ENCODE assay signal across 8 cellular contexts in genomic region chr9:19154135-19154612, GRCh38. TPM values are rescaled to one million over a fixed set of nuclear protein-coding genes. Genes with fewer than 3 reads are reported as not detected.
DNase-seq lines count a peak whose midpoint lies in the region; ATAC-seq and TF ChIP-seq lines count a peak whose summit lies in the region.

No MANE protein-coding gene starts in this region.

- no peak for ATAC-seq in HCT116
- peak; percentile 70 to 95 (median 88) for ATAC-seq in heart left ventricle
- peak; percentile 50 for ATAC-seq in stimulated activated naive CD8-positive, alpha-beta T cell treated with anti-CD3 and anti-CD28 coated beads, Interleukin-15, Interleukin-2, amounts not matched to agents 100 U/mL and 50 U/mL, for 24 hours
- no peak for ATAC-seq in HG03460 (IDR thresholded peaks at IDR 0.05; ENCODE audit: unreplicated experiment)
- ATAC-seq in CD4-positive, alpha-beta T cell (ENCODE audit: poor library complexity) = no peak

- no peak overlapping the region for H3K27ac Mint-ChIP-seq in CD4-positive, alpha-beta T cell

- no peaks in the 10 kb centered on the region for H3K27me3 Mint-ChIP-seq in CD4-positive, alpha-beta T cell

- H4K20me1 ChIP-seq in HCT116 (ENCODE audit: insufficient read depth) = no peaks in the 10 kb centered on the region

- TF ChIP-seq RAD21 in HCT116 (IDR thresholded peaks at IDR 0.05; ENCODE audit: low read depth) = no peak

- no peaks in the 10 kb centered on the region for H3K9me2 ChIP-seq in HCT116 (ENCODE audit: insufficient read depth)

- no peaks in the 10 kb centered on the region for H3K9me3 ChIP-seq in HCT116 (ENCODE audit: control insufficient read depth in 1 of 2, insufficient read depth in 1 of 2, low read depth in 1 of 2, low read length in 2 of 2)
- H3K9me3 ChIP-seq in heart left ventricle = no peaks in the 10 kb centered on the region
- no peaks in the 10 kb centered on the region for H3K9me3 ChIP-seq in A673 (ENCODE audit: low read depth, low read length, poor library complexity, severe bottlenecking)
- H3K9me3 ChIP-seq in CD4-positive, alpha-beta T cell (ENCODE audit: control insufficient read depth, low read length) = no peaks in the 10 kb centered on the region

- H3K9ac ChIP-seq in HCT116 (ENCODE audit: low read length) = no peak overlapping the region

- no peaks in the 10 kb centered on the region for H3K27me3 ChIP-seq in HCT116 (ENCODE audit: insufficient read depth, low read length)
- no peaks in the 10 kb centered on the region for H3K27me3 ChIP-seq in heart left ventricle
- no peaks in the 10 kb centered on the region for H3K27me3 ChIP-seq in A673 (replicated peaks; ENCODE audit: insufficient read depth, low read depth, low read length, poor library complexity)
- H3K27me3 ChIP-seq in CD4-positive, alpha-beta T cell (ENCODE audit: control insufficient read depth, insufficient read depth, low read length) = no peaks in the 10 kb centered on the region

- H3K36me3 ChIP-seq in HCT116 (ENCODE audit: control insufficient read depth in 1 of 2, insufficient read depth in 2 of 2, low read length in 2 of 2) (no peaks in the 10 kb centered on the region), heart left ventricle (no peaks in the 10 kb centered on the region), A673 (ENCODE audit: insufficient read depth, low read length, poor library complexity, severe bottlenecking) (no peaks in the 10 kb centered on the region)

- H3K4me3 ChIP-seq in HCT116 (replicated peaks in 1 of 2; ENCODE audit: low read depth in 1 of 2, low read length in 2 of 2) = no peak overlapping the region
- no peak overlapping the region for H3K4me3 ChIP-seq in heart left ventricle
- no peak overlapping the region for H3K4me3 ChIP-seq in A673 (ENCODE audit: low read depth, low read length, poor library complexity, severe bottlenecking)

- intact Hi-C loops in HCT116 (cut with micrococcal nuclease) (no loop called here), heart left ventricle (cut with DNase I) (no loop called here), A673 (cut with micrococcal nuclease; ENCODE audit: unreplicated experiment) (no loop called here)
- intact Hi-C loops in CD4-positive, alpha-beta T cell (cut with DNase I, micrococcal nuclease) = no loop called here

- H3K4me1 Mint-ChIP-seq in CD4-positive, alpha-beta T cell (ENCODE audit: low read depth) = peaks cover 10% of the 10 kb centered on the region

- BruUV-seq in HCT116 (replicated peaks; lab: Mats Ljungman, UMichigan) (no TSS peak), A673 (replicated peaks; lab: Mats Ljungman, UMichigan) (no TSS peak)

- H3K27ac ChIP-seq in HCT116 (ENCODE audit: low read depth, low read length) (no peak overlapping the region), heart left ventricle (peak overlapping the region in 5 of 12 donors; percentile 1 to 52 (median 11)), A673 (ENCODE audit: low read depth, low read length, poor library complexity, severe bottlenecking) (no peak overlapping the region)
- no peak overlapping the region for H3K27ac ChIP-seq in CD4-positive, alpha-beta T cell (ENCODE audit: low read depth, low read length)

- H3K79me2 ChIP-seq in HCT116 (ENCODE audit: insufficient read depth, low read length) = no peaks in the 10 kb centered on the region

- WGBS in heart left ventricle, 4 donors = 36 to 50% (median 41%) methylated on average over 5 of the region's 5 CpGs

- TF ChIP-seq POLR2A in HCT116 (IDR thresholded peaks at IDR 0.05; ENCODE audit: borderline replicate concordance, extremely low read depth, insufficient read depth, insufficient read length) (no peak), heart left ventricle (IDR thresholded peaks at IDR 0.05) (no peak)

- DNase-seq in HCT116 (ENCODE audit: low read depth, low spot score) (no peak), SW480 (ENCODE audit: low spot score) (peak; percentile 38), heart left ventricle (peak in 4 of 5 donors; percentile 15 to 60 (median 44)), middle frontal gyrus (ENCODE audit: extremely low spot score, low spot score) (no peak), A673 (ENCODE audit: low spot score) (no peak)
- DNase-seq in stimulated activated naive CD8-positive, alpha-beta T cell treated with anti-CD3 and anti-CD28 coated beads, Interleukin-15, Interleukin-2, amounts not matched to agents 100 U/mL and 50 U/mL, for 24 hours = no peak
- DNase-seq in CD4-positive, alpha-beta T cell = no peak

- CTCF ChIA-PET in HCT116 (lab: Charles Lee) (no interaction called here), A673 (lab: Charles Lee) (no interaction called here)
- CTCF ChIA-PET in CD4-positive, alpha-beta T cell (lab: Charles Lee) = no interaction called here

- H3K9me3 Mint-ChIP-seq in CD4-positive, alpha-beta T cell = no peaks in the 10 kb centered on the region

- POLR2A ChIA-PET in HCT116 (lab: Charles Lee) = no interaction called here
- POLR2A ChIA-PET in A673 (lab: Charles Lee; ENCODE audit: low non-redundant PET) = interaction anchor here (0.5 kb wide), 1 partner anchor 9 kb away, joined by 11 read pairs; no protein-coding TSS in a partner anchor
- POLR2A ChIA-PET in CD4-positive, alpha-beta T cell (lab: Charles Lee) = no interaction called here

- no peak for TF ChIP-seq CTCF in HCT116 (IDR thresholded peaks at IDR 0.05 in 2 of 3, conservative IDR thresholded peaks at IDR 0.05 in 1 of 3; ENCODE audit: borderline replicate concordance in 1 of 3, insufficient read depth in 1 of 3, low read depth in 2 of 3, low read length in 2 of 3)
- TF ChIP-seq CTCF in heart left ventricle (IDR thresholded peaks at IDR 0.05) = no peak
- TF ChIP-seq CTCF in A673 (conservative IDR thresholded peaks at IDR 0.05; ENCODE audit: low read depth, low read length) = no peak
- TF ChIP-seq CTCF in CD4-positive, alpha-beta T cell (IDR thresholded peaks at IDR 0.05) = no peak

- peak overlapping the region; percentile 49 for H2AFZ ChIP-seq in HCT116 (ENCODE audit: low read depth, low read length, poor library complexity, severe bottlenecking)

- H3K36me3 Mint-ChIP-seq in CD4-positive, alpha-beta T cell (ENCODE audit: low read depth) = no peaks in the 10 kb centered on the region

- no peak overlapping the region for H3K4me3 Mint-ChIP-seq in CD4-positive, alpha-beta T cell

- H3K4me1 ChIP-seq in HCT116 (ENCODE audit: control insufficient read depth in 1 of 2, insufficient read depth in 2 of 2, low read length in 2 of 2) = no peaks in the 10 kb centered on the region
- H3K4me1 ChIP-seq in heart left ventricle = peaks cover 0 to 32% (median 0%) of the 10 kb centered on the region in 12 donors
- no peaks in the 10 kb centered on the region for H3K4me1 ChIP-seq in A673 (ENCODE audit: insufficient read depth, low read length, poor library complexity, severe bottlenecking)

- RAD21 ChIA-PET in HCT116 (lab: Charles Lee; ENCODE audit: low non-redundant PET in 1 of 2, low total read pairs in 2 of 2, uncharacterized antibody in 2 of 2, unreplicated experiment in 2 of 2) = no interaction called here

- no peak overlapping the region for H3K4me2 ChIP-seq in HCT116 (ENCODE audit: low read length)

TF ChIP-seq in HCT116, 20 proteins besides CTCF, POLR2A, EP300 and RAD21:
- no peak for TF ChIP-seq SRF (IDR thresholded peaks at IDR 0.05; ENCODE audit: low read depth)
- no peak for TF ChIP-seq EZH2 (IDR thresholded peaks at IDR 0.05)
- TF ChIP-seq CEBPB (IDR thresholded peaks at IDR 0.05; ENCODE audit: low read depth) = no peak
- no peak for TF ChIP-seq POLR2AphosphoS5 (IDR thresholded peaks at IDR 0.05; ENCODE audit: low read depth, low read length)
- no peak for TF ChIP-seq CBX3 (IDR thresholded peaks at IDR 0.05; ENCODE audit: low read depth)
- no peak for TF ChIP-seq EZH2phosphoT487 (IDR thresholded peaks at IDR 0.05; ENCODE audit: borderline replicate concordance)
- TF ChIP-seq REST (IDR thresholded peaks at IDR 0.05; ENCODE audit: low read depth) = no peak
TF ChIP-seq in HCT116: peak in this region for 0.

RNA-seq across cellular contexts. Expression of gene PLIN2, which starts 26.9 kb away (rescaled TPM):
- total RNA-seq in HCT116 (2021; ENCODE audit: unreplicated experiment) (18.4 TPM), heart left ventricle (100 to 1,000 TPM in 5 of 9 donors, 10 to 100 TPM in 4; 42.4 to 538 (median 115) TPM), A673 (2021) (0.46 and 0.77 TPM in 2 replicates)
- polyA plus RNA-seq in HCT116 (2012) = 28.6 and 30.7 TPM in 2 replicates
- polyA plus RNA-seq in heart left ventricle = 100 to 1,000 TPM in 1 of 2 donors, 10 to 100 TPM in 1; 57.8 to 557 TPM
- 10 to 100 TPM; 68.8 to 70.7 TPM for total RNA-seq in CD4-positive, alpha-beta T cell

RNA-seq across cellular contexts. Expression of gene HAUS6, which starts 51.5 kb away (rescaled TPM):
- total RNA-seq in HCT116 (2021; ENCODE audit: unreplicated experiment) = 28.8 TPM
- 4.5 and 7.1 TPM in 2 replicates for polyA plus RNA-seq in HCT116 (2012)
- 1 to 10 TPM; 4.6 to 8.8 (median 7.3) TPM for total RNA-seq in heart left ventricle
- 1 to 10 TPM; 1.7 to 4.6 TPM for polyA plus RNA-seq in heart left ventricle
- 22.1 and 26.1 TPM in 2 replicates for total RNA-seq in A673 (2021)
- 10 to 100 TPM; 14.9 to 17.2 TPM for total RNA-seq in CD4-positive, alpha-beta T cell

Comparison
In these comparisons a context has a peak if more than half of its experiments do, and no peak if none do; other contexts are left out.
1. ATAC-seq: peak in heart left ventricle (4 of 4) and stimulated activated naive CD8-positive, alpha-beta T cell treated with anti-CD3 and anti-CD28 coated beads, Interleukin-15, Interleukin-2, amounts not matched to agents 100 U/mL and 50 U/mL, for 24 hours (single experiment); none in HCT116 (single experiment), HG03460 (single experiment) and CD4-positive, alpha-beta T cell (single experiment).
2. DNase-seq: peak in SW480 (single experiment) and heart left ventricle (4 of 5); none in HCT116 (single experiment), stimulated activated naive CD8-positive, alpha-beta T cell treated with anti-CD3 and anti-CD28 coated beads, Interleukin-15, Interleukin-2, amounts not matched to agents 100 U/mL and 50 U/mL, for 24 hours (single experiment), middle frontal gyrus (single experiment), A673 (single experiment) and CD4-positive, alpha-beta T cell (0 of 10).
3. RNA of gene PLIN2, which starts 26.9 kb away (total RNA-seq): 42.4 to 538 TPM in heart left ventricle, 68.8 to 70.7 TPM in CD4-positive, alpha-beta T cell and 18.4 TPM in HCT116 (single experiment); 0.46 to 0.77 TPM in A673; every median in the first group is over 10 times any median in the second.